8 cellular contexts compared by ENCODE assay signal in the genomic region with DNA sequence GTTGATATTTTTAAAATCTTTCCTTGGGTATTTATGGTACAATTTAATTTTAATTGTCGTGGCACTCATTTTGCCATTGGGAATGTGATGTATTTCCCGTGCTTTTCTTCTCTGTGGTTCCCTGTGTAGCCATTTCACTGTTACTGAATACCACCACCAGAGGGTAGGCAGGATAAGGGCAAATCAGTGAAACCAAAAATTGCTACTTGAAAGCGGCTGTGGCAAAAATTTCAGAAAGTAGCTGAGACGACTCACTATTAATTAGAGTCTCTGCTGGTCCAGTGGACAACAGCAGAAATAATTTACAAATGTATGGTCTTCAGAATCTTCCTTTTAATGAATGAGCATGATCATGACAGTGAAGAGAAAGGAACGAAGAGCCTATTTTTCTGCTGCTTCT. TPM values are rescaled to one million over a fixed set of nuclear protein-coding genes. Genes with fewer than 3 reads are reported as not detected.
DNase-seq lines count a peak whose midpoint lies in the region; ATAC-seq and TF ChIP-seq lines count a peak whose summit lies in the region.

No MANE protein-coding gene starts in this region.

- H3K36me3 Mint-ChIP-seq in naive thymus-derived CD4-positive, alpha-beta T cell = no peaks in the 10 kb centered on the region

- intact Hi-C loops in naive thymus-derived CD4-positive, alpha-beta T cell (cut with micrococcal nuclease) = loop anchor here (1.0 to 5.0 kb wide), 7 partner anchors 18 to 409 kb away; partner anchors contain the start of gene GPC5 (in 1 of the 2)

- no peaks in the 10 kb centered on the region for H3K27me3 ChIP-seq in OCI-LY3 (ENCODE audit: low read depth, low read length)
- H3K27me3 ChIP-seq in naive thymus-derived CD4-positive, alpha-beta T cell (ENCODE audit: control insufficient read depth in 2 of 2, insufficient read depth in 2 of 2, low read length in 2 of 2) = no peaks in the 10 kb centered on the region

- peak overlapping the region; percentile 90 for H2AFZ ChIP-seq in OCI-LY3 (ENCODE audit: low read depth, low read length)

- no peaks in the 10 kb centered on the region for H3K9me3 ChIP-seq in OCI-LY3 (ENCODE audit: insufficient read depth, low read length)
- no peaks in the 10 kb centered on the region for H3K9me3 ChIP-seq in naive thymus-derived CD4-positive, alpha-beta T cell (ENCODE audit: control insufficient read depth in 2 of 3, low read length in 3 of 3)

- POLR2A ChIA-PET in naive thymus-derived CD4-positive, alpha-beta T cell (lab: Charles Lee) = interaction anchor here (1.6 kb wide), 1 partner anchor 34 kb away, joined by 4 read pairs; no protein-coding TSS in a partner anchor

- H3K27ac Mint-ChIP-seq in naive thymus-derived CD4-positive, alpha-beta T cell = no peak overlapping the region

- H3K27ac ChIP-seq in OCI-LY3 (ENCODE audit: low read length) = peak overlapping the region; percentile 56
- H3K27ac ChIP-seq in naive thymus-derived CD4-positive, alpha-beta T cell (ENCODE audit: low read depth, low read length) = no peak overlapping the region

- CTCF ChIA-PET in naive thymus-derived CD4-positive, alpha-beta T cell (lab: Charles Lee) = interaction anchor here (0.7 to 2.2 kb wide), 4 partner anchors 18 to 410 kb away, joined by 3 to 9 read pairs (median 3); no protein-coding TSS in a partner anchor

- H3K27me3 Mint-ChIP-seq in naive thymus-derived CD4-positive, alpha-beta T cell = peaks cover 0 to 13% (median 11%) of the 10 kb centered on the region in 5 donors

- peak overlapping the region in 5 of 10 donors; percentile 14 to 51 (median 37) for H3K4me3 Mint-ChIP-seq in naive thymus-derived CD4-positive, alpha-beta T cell

- H3K9ac ChIP-seq in OCI-LY3 (ENCODE audit: low read length) = peak overlapping the region; percentile 59

- peak; percentile 94 for TF ChIP-seq CTCF in OCI-LY3 (IDR thresholded peaks at IDR 0.05; ENCODE audit: low read depth, low read length)

- DNase-seq in CMK (ENCODE audit: low read depth) (peak; percentile 24), cerebellar cortex (ENCODE audit: low spot score) (peak; percentile 44), NCI-H510A treated with DMSO at 0.1 percent for 48 hours (lab: John Stamatoyannopoulos, UW) (no peak), NCI-H128 (lab: John Stamatoyannopoulos, UW; ENCODE audit: unreplicated experiment) (no peak)
- DNase-seq in naive thymus-derived CD4-positive, alpha-beta T cell = peak in 6 of 9 donors; percentile 23 to 53 (median 37)

- H3K79me2 ChIP-seq in OCI-LY3 (ENCODE audit: low read length) = no peaks in the 10 kb centered on the region

- H3K4me1 Mint-ChIP-seq in naive thymus-derived CD4-positive, alpha-beta T cell = peaks cover 2 to 23% (median 7%) of the 10 kb centered on the region in 7 donors

- ATAC-seq in GM18858 (IDR thresholded peaks at IDR 0.05; ENCODE audit: unreplicated experiment) = peak; percentile 67
- peak; percentile 76 for ATAC-seq in HG02970 (IDR thresholded peaks at IDR 0.05; ENCODE audit: low FRiP score, unreplicated experiment)
- ATAC-seq in naive thymus-derived CD4-positive, alpha-beta T cell = peak; percentile 78

- H3K4me3 ChIP-seq in OCI-LY3 (ENCODE audit: low read length) = peak overlapping the region; percentile 75
- no peak overlapping the region for H3K4me3 ChIP-seq in naive thymus-derived CD4-positive, alpha-beta T cell (ENCODE audit: low read length)

- no peaks in the 10 kb centered on the region for H3K9me3 Mint-ChIP-seq in naive thymus-derived CD4-positive, alpha-beta T cell

- H4K20me1 ChIP-seq in OCI-LY3 (ENCODE audit: insufficient read depth, low read length) = no peaks in the 10 kb centered on the region

- peaks cover 43% of the 10 kb centered on the region for H3K4me1 ChIP-seq in OCI-LY3 (ENCODE audit: low read length)
- H3K4me1 ChIP-seq in naive thymus-derived CD4-positive, alpha-beta T cell (ENCODE audit: control insufficient read depth in 2 of 2, insufficient read depth in 2 of 2, low read length in 2 of 2) = no peaks in the 10 kb centered on the region

- no peaks in the 10 kb centered on the region for H3K36me3 ChIP-seq in OCI-LY3 (replicated peaks; ENCODE audit: low read depth, low read length)
- no peaks in the 10 kb centered on the region for H3K36me3 ChIP-seq in naive thymus-derived CD4-positive, alpha-beta T cell (ENCODE audit: control insufficient read depth in 2 of 3, insufficient read depth in 3 of 3, low read length in 3 of 3)

- peak overlapping the region; percentile 83 for H3K4me2 ChIP-seq in OCI-LY3 (ENCODE audit: low read length)

RNA-seq across cellular contexts. Expression of gene MIR17HG, which starts 34.4 kb away (rescaled TPM):
- total RNA-seq in naive thymus-derived CD4-positive, alpha-beta T cell = 10 to 100 TPM; 10.3 to 17.5 (median 13.0) TPM
- under 1 TPM; 0.28 to 0.87 TPM for polyA plus RNA-seq in naive thymus-derived CD4-positive, alpha-beta T cell

Comparison
In these comparisons a context has a peak if more than half of its experiments do, and no peak if none do; other contexts are left out.
1. DNase-seq: peak in CMK (single experiment), cerebellar cortex (single experiment) and naive thymus-derived CD4-positive, alpha-beta T cell (6 of 9); none in NCI-H510A treated with DMSO at 0.1 percent for 48 hours (single experiment) and NCI-H128 (single experiment).
2. Peak in every context shown above with its lines, with median percentiles within 50 percentile points of each other: ATAC-seq.